ENCODE assay signal across 15 cellular contexts in genomic region chr18:57431512-57432080, GRCh38. TPM values are rescaled to one million over a fixed set of nuclear protein-coding genes. Genes with fewer than 3 reads are reported as not detected.
A peak's percentile ranks its signal among the peaks of the same experiment; 100 is the strongest.
DNase-seq lines count a peak whose midpoint lies in the region; ATAC-seq and TF ChIP-seq lines count a peak whose summit lies in the region.
"Had no signal": no experiment of that assay in that cellular context is flagged by ENCODE, and none has a peak within 500 bp of the region (broad histone marks: within the 10 kb centered on the region; RNA-seq: fewer than 3 reads in every experiment).

No MANE protein-coding gene starts in this region.

- H3K4me3 ChIP-seq in endodermal cell (ENCODE audit: low read length) (no peak overlapping the region), neural progenitor cell (no peak overlapping the region)
- H3K4me3 ChIP-seq: PC-9 had no signal

- no peaks in the 10 kb centered on the region for H3K36me3 ChIP-seq in endodermal cell (ENCODE audit: control insufficient read depth, insufficient read depth, low read length)
- no peaks in the 10 kb centered on the region for H3K36me3 ChIP-seq in neural progenitor cell

- H3K9ac ChIP-seq in endodermal cell (ENCODE audit: extremely low read depth, low read length, poor library complexity, severe bottlenecking) (no peak overlapping the region), neural progenitor cell (no peak overlapping the region)

- H3K27ac ChIP-seq in endodermal cell (ENCODE audit: low read depth, low read length) (no peak overlapping the region), neural progenitor cell (no peak overlapping the region)
- H3K27ac ChIP-seq: PC-9 had no signal

- H3K4me1 ChIP-seq in endodermal cell (ENCODE audit: control insufficient read depth, insufficient read depth, low read length), result peaks cover 13% of the 10 kb centered on the region
- H3K4me1 ChIP-seq in neural progenitor cell, result peaks cover 44% of the 10 kb centered on the region

- H3K27ac Mint-ChIP-seq in endodermal cell (no peak overlapping the region), neural progenitor cell (no peak overlapping the region)
- no peak overlapping the region for H3K27ac Mint-ChIP-seq in natural killer cell treated with Interleukin-12 subunit alpha and Interleukin-12 subunit beta and Interleukin-15 and Interleukin-18, amount 100 ng/mL, for 72 hours

- H3K4me1 Mint-ChIP-seq in endodermal cell (peaks cover 45% of the 10 kb centered on the region), neural progenitor cell (peaks cover 39% of the 10 kb centered on the region)
- H3K4me1 Mint-ChIP-seq in natural killer cell treated with Interleukin-12 subunit alpha and Interleukin-12 subunit beta and Interleukin-15 and Interleukin-18, amount 100 ng/mL, for 72 hours (ENCODE audit: low read depth in 2 of 2), result peaks cover 12 to 17% of the 10 kb centered on the region in 2 donors

- H2AFZ ChIP-seq in neural progenitor cell (replicated peaks), result no peak overlapping the region
- H2AFZ ChIP-seq: PC-9 had no signal

- H3K27me3 ChIP-seq in endodermal cell (ENCODE audit: control insufficient read depth, insufficient read depth, low read length, poor library complexity, severe bottlenecking) (peaks cover 92% of the 10 kb centered on the region), neural progenitor cell (peaks cover 100% of the 10 kb centered on the region)

- H3K9me3 ChIP-seq in endodermal cell (ENCODE audit: control insufficient read depth, low read length), result no peaks in the 10 kb centered on the region
- H3K9me3 ChIP-seq in neural progenitor cell (ENCODE audit: low read depth), result no peaks in the 10 kb centered on the region

- no peak for ATAC-seq in HG03039 (IDR thresholded peaks at IDR 0.05; ENCODE audit: unreplicated experiment)
- no peak for ATAC-seq in HG02840 (IDR thresholded peaks at IDR 0.05; ENCODE audit: low FRiP score, unreplicated experiment)
- no peak for ATAC-seq in natural killer cell treated with Interleukin-12 subunit alpha and Interleukin-12 subunit beta and Interleukin-15 and Interleukin-18, amount 100 ng/mL, for 72 hours

- 3% methylated on average over 10 of the region's 12 CpGs; no CpG with 5 or more reads in 1 of the 2 experiments for WGBS in endodermal cell (ENCODE audit: insufficient coverage in 1 of 2, insufficient read length in 1 of 2), 2 experiments

- peak overlapping the region; percentile 69 for H3K4me2 ChIP-seq in neural progenitor cell
- H3K4me2 ChIP-seq: PC-9 had no signal

- TF ChIP-seq CTCF in endodermal cell (conservative IDR thresholded peaks at IDR 0.05), result no peak
- TF ChIP-seq CTCF in neural progenitor cell (IDR thresholded peaks at IDR 0.05), result no peak

- H3F3A ChIP-seq in neural progenitor cell (ENCODE audit: low read depth), result peaks cover 57% of the 10 kb centered on the region

- H3K27me3 Mint-ChIP-seq in endodermal cell (ENCODE audit: insufficient read depth) (peaks cover 91% of the 10 kb centered on the region), neural progenitor cell (ENCODE audit: insufficient read depth, low read depth) (peaks cover 75% of the 10 kb centered on the region)
- peaks cover 56 to 63% of the 10 kb centered on the region in 2 donors for H3K27me3 Mint-ChIP-seq in natural killer cell treated with Interleukin-12 subunit alpha and Interleukin-12 subunit beta and Interleukin-15 and Interleukin-18, amount 100 ng/mL, for 72 hours

- H3K36me3 Mint-ChIP-seq in endodermal cell (ENCODE audit: low read depth) (no peaks in the 10 kb centered on the region), neural progenitor cell (no peaks in the 10 kb centered on the region)
- peaks cover 15% of the 10 kb centered on the region for H3K36me3 Mint-ChIP-seq in natural killer cell treated with Interleukin-12 subunit alpha and Interleukin-12 subunit beta and Interleukin-15 and Interleukin-18, amount 100 ng/mL, for 72 hours

- DNase-seq in CMK (ENCODE audit: low read depth) (peak; percentile 37), OCI-M2 (lab: John Stamatoyannopoulos, UW; ENCODE audit: unreplicated experiment) (peak; percentile 39), endodermal cell (no peak), neural progenitor cell (ENCODE audit: low spot score) (no peak), AG08396 (ENCODE audit: low spot score) (no peak)
- no peak for DNase-seq in natural killer cell treated with Interleukin-12 subunit alpha and Interleukin-12 subunit beta and Interleukin-15 and Interleukin-18, amount 100 ng/mL, for 72 hours (ENCODE audit: low spot score)
- DNase-seq: DMS79; GOT3; NCI-H226; NCI-H526 treated with DMSO at 0.1 percent for 48 hours; NK-92 treated with Interleukin-12 subunit alpha and Interleukin-12 subunit beta, amount 100 ng/mL, for 24 hours; PC-9 had no signal

- H3K9me3 Mint-ChIP-seq in endodermal cell (peaks cover 2% of the 10 kb centered on the region), neural progenitor cell (peaks cover 4% of the 10 kb centered on the region)
- H3K9me3 Mint-ChIP-seq in natural killer cell treated with Interleukin-12 subunit alpha and Interleukin-12 subunit beta and Interleukin-15 and Interleukin-18, amount 100 ng/mL, for 72 hours, result no peaks in the 10 kb centered on the region

- H3K79me2 ChIP-seq in neural progenitor cell (ENCODE audit: low read depth), result no peaks in the 10 kb centered on the region

- peaks cover 57% of the 10 kb centered on the region for H4K20me1 ChIP-seq in neural progenitor cell (ENCODE audit: low read depth)

- H3K4me3 Mint-ChIP-seq in endodermal cell (peak overlapping the region; percentile 30), neural progenitor cell (peak overlapping the region; percentile 73)
- no peak overlapping the region for H3K4me3 Mint-ChIP-seq in natural killer cell treated with Interleukin-12 subunit alpha and Interleukin-12 subunit beta and Interleukin-15 and Interleukin-18, amount 100 ng/mL, for 72 hours

RNA-seq across cellular contexts. Expression of gene ONECUT2, which starts 3.6 kb away (rescaled TPM):
- 1 to 10 TPM; 1.9 to 3.6 TPM for total RNA-seq in endodermal cell
- 3.3 TPM for polyA plus RNA-seq in endodermal cell (2013, experiment 1 of 2)
- polyA plus RNA-seq in endodermal cell (2013, experiment 2 of 2), result 3.4 TPM
- 0.06 and 0.15 TPM in 2 replicates for total RNA-seq in neural progenitor cell (ENCODE audit: low replicate concordance)
- under 1 TPM; 0.10 to 0.39 TPM for total RNA-seq in natural killer cell treated with Interleukin-12 subunit alpha and Interleukin-12 subunit beta and Interleukin-15 and Interleukin-18, amount 100 ng/mL, for 72 hours
- total RNA-seq: G401 had no signal

Comparison
In these comparisons a context has a peak if more than half of its experiments do, and no peak if none do; other contexts are left out.
1. DNase-seq: peak in CMK (single experiment) and OCI-M2 (single experiment); none in endodermal cell (single experiment), neural progenitor cell (single experiment), AG08396 (single experiment) and natural killer cell treated with Interleukin-12 subunit alpha and Interleukin-12 subunit beta and Interleukin-15 and Interleukin-18, amount 100 ng/mL, for 72 hours (single experiment).